7 cellular contexts compared by ENCODE assay signal in the genomic region with DNA sequence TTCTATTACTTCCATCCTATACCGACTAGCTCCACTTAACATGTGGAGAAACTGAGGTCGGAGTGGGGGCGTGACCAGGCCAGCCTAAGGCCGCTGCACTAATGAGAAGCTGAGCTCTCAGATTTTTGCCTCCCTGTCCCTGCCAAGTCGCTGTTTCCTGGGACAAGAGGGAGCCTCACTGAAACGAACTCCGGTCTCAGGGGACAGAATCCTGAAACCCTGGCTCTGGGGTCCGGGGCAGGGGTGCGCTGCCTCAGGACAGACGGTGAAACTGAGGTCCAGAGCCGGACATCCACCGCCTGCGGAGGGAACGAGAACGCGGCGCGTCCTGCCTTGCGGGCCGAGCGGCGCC. TPM values are rescaled to one million over a fixed set of nuclear protein-coding genes. Genes with fewer than 3 reads are reported as not detected.
DNase-seq lines count a peak whose midpoint lies in the region; ATAC-seq and TF ChIP-seq lines count a peak whose summit lies in the region.

No MANE protein-coding gene starts in this region.

- DNase-seq in LHCN-M2 (ENCODE audit: low read depth) (peak; percentile 8), astrocyte of the spinal cord (ENCODE audit: low read depth, low spot score) (peak; percentile 22), substantia nigra (lab: John Stamatoyannopoulos, UW) (peak in 5 of 49 donors; percentile 8 to 52 (median 25)), foreskin melanocyte (no peak)
- DNase-seq in effector CD8-positive, alpha-beta T cell (lab: John Stamatoyannopoulos, UW), result no peak

- no peak for TF ChIP-seq CTCF in astrocyte of the spinal cord (IDR thresholded peaks at IDR 0.05; ENCODE audit: low read depth, low read length)

- peak overlapping the region; percentile 13 for H3K27ac ChIP-seq in layer of hippocampus (ENCODE audit: low read depth, low read length)
- peak overlapping the region; percentile 66 for H3K27ac ChIP-seq in substantia nigra (ENCODE audit: low read depth, low read length, poor library complexity, severe bottlenecking)

- H3K4me3 ChIP-seq in astrocyte of the spinal cord (ENCODE audit: low read depth, low read length), result peak overlapping the region; percentile 44

- ATAC-seq in HG02759 (IDR thresholded peaks at IDR 0.05; ENCODE audit: unreplicated experiment), result no peak

- no peaks in the 10 kb centered on the region for H3K27me3 ChIP-seq in layer of hippocampus (ENCODE audit: control insufficient read depth, insufficient read depth, low read length)

- in situ Hi-C loops in astrocyte of the spinal cord (cut with HindIII; ENCODE audit: low sequenced_read_pairs), result no loop called here

RNA-seq across cellular contexts. Expression of a gene that starts 0.2 kb away (rescaled TPM):
- total RNA-seq in LHCN-M2 (2014; rRNA removed), result 32.4 and 36.3 TPM in 2 replicates
- 31.5 TPM for polyA plus RNA-seq in LHCN-M2 (2012)

RNA-seq across cellular contexts. Expression of a gene that starts 31.0 kb away (rescaled TPM):
- total RNA-seq in LHCN-M2 (2014; rRNA removed), result not detected in 2 replicates
- not detected for polyA plus RNA-seq in LHCN-M2 (2012)

RNA-seq across cellular contexts. Expression of a gene that starts 49.1 kb away (rescaled TPM):
- 23.1 and 28.4 TPM in 2 replicates for total RNA-seq in LHCN-M2 (2014; rRNA removed)
- 10.2 TPM for polyA plus RNA-seq in LHCN-M2 (2012)

Comparison
In these comparisons a context has a peak if more than half of its experiments do, and no peak if none do; other contexts are left out.
1. DNase-seq: peak in LHCN-M2 (single experiment) and astrocyte of the spinal cord (single experiment); none in effector CD8-positive, alpha-beta T cell (single experiment) and foreskin melanocyte (single experiment).